In the genomic region with DNA sequence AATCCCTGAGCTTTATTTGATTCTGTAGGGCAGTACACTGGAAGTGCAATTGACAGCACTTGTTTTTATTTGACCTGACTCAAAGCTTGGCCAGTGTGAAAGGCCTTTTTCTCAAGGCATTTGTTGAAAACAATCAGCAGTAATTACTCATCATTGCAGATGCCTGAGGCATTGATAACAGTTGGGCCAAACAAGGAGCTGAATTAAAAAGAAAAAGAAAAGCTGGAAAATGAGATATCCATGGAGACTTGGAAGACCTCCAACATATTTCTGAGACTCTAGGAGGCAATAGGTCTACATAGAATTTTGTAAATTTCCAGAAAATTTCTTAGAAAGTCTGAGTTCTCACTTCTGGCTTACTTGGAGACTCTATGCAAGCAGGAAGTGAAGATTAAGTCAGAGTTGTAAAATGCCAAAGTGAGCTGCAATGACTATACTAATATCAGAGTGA, we compare ENCODE assay signal across 1 cellular context.
TF ChIP-seq lines count a peak whose summit lies in the region.

No MANE protein-coding gene starts in this region.

TF ChIP-seq in IMR-90, 13 proteins besides CTCF, POLR2A, EP300 and RAD21:
- TF ChIP-seq, protein P1, sequence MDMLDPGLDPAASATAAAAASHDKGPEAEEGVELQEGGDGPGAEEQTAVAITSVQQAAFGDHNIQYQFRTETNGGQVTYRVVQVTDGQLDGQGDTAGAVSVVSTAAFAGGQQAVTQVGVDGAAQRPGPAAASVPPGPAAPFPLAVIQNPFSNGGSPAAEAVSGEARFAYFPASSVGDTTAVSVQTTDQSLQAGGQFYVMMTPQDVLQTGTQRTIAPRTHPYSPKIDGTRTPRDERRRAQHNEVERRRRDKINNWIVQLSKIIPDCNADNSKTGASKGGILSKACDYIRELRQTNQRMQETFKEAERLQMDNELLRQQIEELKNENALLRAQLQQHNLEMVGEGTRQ (IDR thresholded peaks at IDR 0.05; ENCODE audit: low read depth, low read length), result no peak
- no peak for TF ChIP-seq RCOR1 (IDR thresholded peaks at IDR 0.05; ENCODE audit: insufficient replicate concordance, low read length)
- no peak for TF ChIP-seq NFE2L2 (IDR thresholded peaks at IDR 0.05; ENCODE audit: low read depth, low read length)
- no peak for TF ChIP-seq ELK1 (IDR thresholded peaks at IDR 0.05; ENCODE audit: borderline replicate concordance, low read depth, low read length)
- no peak for TF ChIP-seq BHLHE40 (IDR thresholded peaks at IDR 0.05; ENCODE audit: low read depth, low read length)
- TF ChIP-seq SMC3 (IDR thresholded peaks at IDR 0.05; ENCODE audit: low read depth, low read length), result no peak
- TF ChIP-seq MAFK (IDR thresholded peaks at IDR 0.05; ENCODE audit: low read depth, low read length), result no peak
